Comparison of ENCODE assay signal across 11 cellular contexts in genomic region chr3:36909181-36909580, GRCh38. TPM values are rescaled to one million over a fixed set of nuclear protein-coding genes. Genes with fewer than 3 reads are reported as not detected.
DNase-seq lines count a peak whose midpoint lies in the region; ATAC-seq and TF ChIP-seq lines count a peak whose summit lies in the region.
"Had no signal": no experiment of that assay in that cellular context is flagged by ENCODE, and none has a peak within 500 bp of the region (broad histone marks: within the 10 kb centered on the region; RNA-seq: fewer than 3 reads in every experiment).

No MANE protein-coding gene starts in this region.

- H3K4me2 ChIP-seq in mammary epithelial cell (ENCODE audit: insufficient read depth, low read depth, low read length): no peak overlapping the region

- no peak overlapping the region for H3K4me3 ChIP-seq in mammary epithelial cell (replicated peaks in 1 of 3; ENCODE audit: insufficient read depth in 1 of 3, low read depth in 2 of 3, low read length in 3 of 3)
- H3K4me3 ChIP-seq in left lung: no peak overlapping the region
- no peak overlapping the region for H3K4me3 ChIP-seq in transverse colon

- no TSS peak for BruUV-seq in MCF 10A (replicated peaks; lab: Mats Ljungman, UMichigan)
- no TSS peak for BruUV-seq in mammary epithelial cell (replicated peaks; lab: Mats Ljungman, UMichigan)

- H3K9me3 ChIP-seq in mammary epithelial cell (replicated peaks; ENCODE audit: insufficient read depth, low read length) (no peaks in the 10 kb centered on the region), left lung (no peaks in the 10 kb centered on the region), transverse colon (no peaks in the 10 kb centered on the region)

- H3K4me3 Mint-ChIP-seq in MCF 10A (ENCODE audit: unreplicated experiment) (peak overlapping the region; percentile 82), activated B cell treated with CpG ODN at 0.5 μM for 24 hours (peak overlapping the region; percentile 93)

- no peaks in the 10 kb centered on the region for H3K36me3 Mint-ChIP-seq in MCF 10A (ENCODE audit: insufficient read depth, unreplicated experiment)
- H3K36me3 Mint-ChIP-seq in activated B cell treated with CpG ODN at 0.5 μM for 24 hours (ENCODE audit: low read depth): peaks cover 13% of the 10 kb centered on the region

- H3K4me1 ChIP-seq in mammary epithelial cell (ENCODE audit: insufficient read depth, low read length): peaks cover 19% of the 10 kb centered on the region
- H3K4me1 ChIP-seq in left lung: peaks cover 10 to 66% of the 10 kb centered on the region in 2 donors
- peaks cover 0 to 41% (median 26%) of the 10 kb centered on the region in 4 donors for H3K4me1 ChIP-seq in transverse colon

- no peak overlapping the region for H3K27ac ChIP-seq in mammary epithelial cell (ENCODE audit: insufficient read depth, low read depth, low read length)
- peak overlapping the region; percentile 88 to 98 for H3K27ac ChIP-seq in left lung
- peak overlapping the region; percentile 81 to 89 (median 83) for H3K27ac ChIP-seq in transverse colon

- H3K9ac ChIP-seq in mammary epithelial cell (ENCODE audit: insufficient read depth, low read length): no peak overlapping the region

- no peaks in the 10 kb centered on the region for H3K27me3 ChIP-seq in mammary epithelial cell (ENCODE audit: insufficient read depth, low read length)
- no peaks in the 10 kb centered on the region for H3K27me3 ChIP-seq in left lung
- no peaks in the 10 kb centered on the region for H3K27me3 ChIP-seq in transverse colon

- H3K27me3 Mint-ChIP-seq in MCF 10A (ENCODE audit: insufficient read depth, unreplicated experiment) (no peaks in the 10 kb centered on the region), activated B cell treated with CpG ODN at 0.5 μM for 24 hours (no peaks in the 10 kb centered on the region)

- intact Hi-C loops in MCF 10A (cut with micrococcal nuclease) (no loop called here), mammary epithelial cell (cut with micrococcal nuclease) (loop anchor here (10.0 kb wide), 1 partner anchor 306 kb away; no protein-coding TSS in a partner anchor), activated B cell treated with CpG ODN at 0.5 μM for 24 hours (cut with micrococcal nuclease) (no loop called here), left lung (cut with DNase I) (no loop called here), transverse colon (cut with DNase I; ENCODE audit: low total_unique reads) (no loop called here)

- 94% methylated on average over 2 of the region's 2 CpGs for WGBS in mammary epithelial cell (ENCODE audit: low coverage, missing lambda C conversion rate)
- WGBS in transverse colon (ENCODE audit: low coverage in 1 of 2), 2 donors: 92 to 98% methylated on average over 2 of the region's 2 CpGs

- no peaks in the 10 kb centered on the region for H4K20me1 ChIP-seq in mammary epithelial cell (ENCODE audit: insufficient read depth, low read length)

- DNase-seq in MCF 10A (ENCODE audit: unreplicated experiment): no peak
- no peak for DNase-seq in mammary epithelial cell
- DNase-seq in activated B cell treated with CpG ODN at 0.5 μM for 24 hours: no peak
- DNase-seq in left lung: no peak
- DNase-seq in transverse colon: no peak
- DNase-seq in SW480 (ENCODE audit: low spot score): no peak
- DNase-seq: AML-193, aorta, NCI-H1694 treated with DMSO at 0.1 percent for 48 hours had no signal

- H3K27ac Mint-ChIP-seq in MCF 10A (ENCODE audit: low read depth, unreplicated experiment) (peak overlapping the region; percentile 89), activated B cell treated with CpG ODN at 0.5 μM for 24 hours (peak overlapping the region; percentile 94)

- H3K4me1 Mint-ChIP-seq in MCF 10A (ENCODE audit: insufficient read depth, unreplicated experiment) (peaks cover 40% of the 10 kb centered on the region), activated B cell treated with CpG ODN at 0.5 μM for 24 hours (peaks cover 80% of the 10 kb centered on the region)

- TF ChIP-seq CTCF in MCF 10A (IDR thresholded peaks at IDR 0.05; ENCODE audit: unreplicated experiment) (no peak), mammary epithelial cell (conservative IDR thresholded peaks at IDR 0.05 in 1 of 2, IDR thresholded peaks at IDR 0.05 in 1 of 2; ENCODE audit: extremely low read depth in 1 of 2, insufficient read depth in 1 of 2, low read depth in 1 of 2, low read length in 2 of 2) (no peak), activated B cell treated with CpG ODN at 0.5 μM for 24 hours (IDR thresholded peaks at IDR 0.05) (no peak), left lung (IDR thresholded peaks at IDR 0.05) (no peak), transverse colon (IDR thresholded peaks at IDR 0.05) (no peak)

- POLR2A ChIA-PET in MCF 10A (lab: Yijun Ruan, JAX): interaction anchor here (1.4 to 6.1 kb wide), 2 partner anchors 23 to 48 kb away, joined by 3 to 43 read pairs; no protein-coding TSS in a partner anchor
- POLR2A ChIA-PET in activated B cell treated with CpG ODN at 0.5 μM for 24 hours (lab: Charles Lee): interaction anchor here (0.5 to 11.4 kb wide), 7 partner anchors 9 to 116 kb away, joined by 3 to 185 read pairs (median 11); partner anchors contain the start of gene TRANK1

- TF ChIP-seq POLR2A in transverse colon (IDR thresholded peaks at IDR 0.05): no peak

- in situ Hi-C loops in mammary epithelial cell (cut with MboI; ENCODE audit: low sequenced_read_pairs in 2 of 2) (no loop called here), transverse colon (cut with MboI; ENCODE audit: low pct_ligation_motif_present in 1 of 4, low pct_unique_long_range_greater_than_20kb in 1 of 4, low sequenced_read_pairs in 3 of 4) (loop anchor here in 1 of 4 donors (5.0 kb wide), 1 partner anchor 48 kb away; no protein-coding TSS in a partner anchor)

- H3K36me3 ChIP-seq in mammary epithelial cell (ENCODE audit: insufficient read depth, low read length): no peaks in the 10 kb centered on the region
- H3K36me3 ChIP-seq in left lung: no peaks in the 10 kb centered on the region
- H3K36me3 ChIP-seq in transverse colon: no peaks in the 10 kb centered on the region

- TF ChIP-seq EP300 in transverse colon (IDR thresholded peaks at IDR 0.05; ENCODE audit: low read depth): no peak

- no peaks in the 10 kb centered on the region for H3K79me2 ChIP-seq in mammary epithelial cell (ENCODE audit: insufficient read depth, low read length)

- CTCF ChIA-PET in MCF 10A (lab: Yijun Ruan, JAX) (interaction anchor here (8.1 kb wide), 1 partner anchor 49 kb away, joined by 126 read pairs; no protein-coding TSS in a partner anchor), mammary epithelial cell (lab: Charles Lee; ENCODE audit: low non-redundant PET) (no interaction called here), activated B cell treated with CpG ODN at 0.5 μM for 24 hours (lab: Charles Lee) (interaction anchor here (9.8 kb wide), 1 partner anchor 49 kb away, joined by 71 read pairs; no protein-coding TSS in a partner anchor)

- dilution Hi-C loops in mammary epithelial cell (cut with HindIII; ENCODE audit: low sequenced_read_pairs): no loop called here

- H3K9me3 Mint-ChIP-seq in MCF 10A (ENCODE audit: unreplicated experiment) (no peaks in the 10 kb centered on the region), activated B cell treated with CpG ODN at 0.5 μM for 24 hours (no peaks in the 10 kb centered on the region)

- ATAC-seq in activated B cell treated with CpG ODN at 0.5 μM for 24 hours (ENCODE audit: low read depth) (no peak), left lung (no peak), GM19467 (IDR thresholded peaks at IDR 0.05; ENCODE audit: unreplicated experiment) (no peak), GM19023 (IDR thresholded peaks at IDR 0.05; ENCODE audit: unreplicated experiment) (no peak)

- no peak overlapping the region for H2AFZ ChIP-seq in mammary epithelial cell (ENCODE audit: low read depth, low read length)

RNA-seq across cellular contexts. Expression of gene TRANK1, which starts 35.7 kb away (rescaled TPM):
- total RNA-seq in MCF 10A (2022) (4.7 and 4.9 TPM in 2 replicates), mammary epithelial cell (1 to 10 TPM; 1.4 to 3.0 TPM), activated B cell treated with CpG ODN at 0.5 μM for 24 hours (109 and 135 TPM in 2 replicates), left lung (10 to 100 TPM; 24.2 to 26.6 TPM), transverse colon (100 to 1,000 TPM in 3 of 4 donors, 10 to 100 TPM in 1; 91.5 to 179 (median 116) TPM)
- 0.09 TPM for polyA plus RNA-seq in mammary epithelial cell
- not detected for polyA minus RNA-seq in mammary epithelial cell
